ENCODE assay signal across 15 cellular contexts in genomic region chr1:235307158-235308124, GRCh38. TPM values are rescaled to one million over a fixed set of nuclear protein-coding genes. Genes with fewer than 3 reads are reported as not detected.
A peak's percentile ranks its signal among the peaks of the same experiment; 100 is the strongest.
DNase-seq lines count a peak whose midpoint lies in the region; ATAC-seq and TF ChIP-seq lines count a peak whose summit lies in the region.
"Had no signal": no experiment of that assay in that cellular context is flagged by ENCODE, and none has a peak within 500 bp of the region (broad histone marks: within the 10 kb centered on the region; RNA-seq: fewer than 3 reads in every experiment).

No MANE protein-coding gene starts in this region.

- no peaks in the 10 kb centered on the region for H3K36me3 Mint-ChIP-seq in natural killer cell
- no peaks in the 10 kb centered on the region for H3K36me3 Mint-ChIP-seq in natural killer cell treated with Interleukin-12 subunit alpha and Interleukin-12 subunit beta and Interleukin-15 and Interleukin-18, amount 100 ng/mL, for 72 hours
- no peaks in the 10 kb centered on the region for H3K36me3 Mint-ChIP-seq in T-helper 17 cell (ENCODE audit: low read depth)
- H3K36me3 Mint-ChIP-seq in stimulated activated naive B cell treated with anti-CD40 and anti-IgM and Interleukin-4, amounts not matched to agents 10 μg/mL and 1 μg/mL and 100 μg/mL, for 72 hours, result peaks cover 6 to 19% of the 10 kb centered on the region in 2 donors

- DNase-seq in natural killer cell (no peak), T-helper 17 cell (no peak), left lobe of liver (ENCODE audit: low spot score) (no peak), HT-29 (ENCODE audit: low spot score) (no peak)
- DNase-seq in natural killer cell treated with Interleukin-12 subunit alpha and Interleukin-12 subunit beta and Interleukin-15 and Interleukin-18, amount 100 ng/mL, for 72 hours (ENCODE audit: low spot score), result no peak
- no peak for DNase-seq in stimulated activated naive B cell treated with anti-CD40 and anti-IgM and Interleukin-4, amounts not matched to agents 10 μg/mL and 1 μg/mL and 100 μg/mL, for 72 hours
- DNase-seq in stimulated activated CD4-positive, alpha-beta T cell treated with anti-CD3 and anti-CD28 coated beads, Interleukin-2, amount 100 ng/mL, for 24 hours, result no peak
- DNase-seq in central memory CD4-positive, alpha-beta T cell, result no peak
- DNase-seq: activated naive CD4-positive, alpha-beta T cell treated with Interleukin-2 at 50 U/mL for 16 hours; NCI-H1092; NCI-H446; PC-3; right cardiac atrium; T-helper 1 cell had no signal

- no peaks in the 10 kb centered on the region for H3K9me3 Mint-ChIP-seq in natural killer cell
- no peaks in the 10 kb centered on the region for H3K9me3 Mint-ChIP-seq in natural killer cell treated with Interleukin-12 subunit alpha and Interleukin-12 subunit beta and Interleukin-15 and Interleukin-18, amount 100 ng/mL, for 72 hours
- H3K9me3 Mint-ChIP-seq in stimulated activated naive B cell treated with anti-CD40 and anti-IgM and Interleukin-4, amounts not matched to agents 10 μg/mL and 1 μg/mL and 100 μg/mL, for 72 hours, result no peaks in the 10 kb centered on the region
- H3K9me3 Mint-ChIP-seq: CD14-positive monocyte had no signal

- H3K4me3 Mint-ChIP-seq in natural killer cell, result peak overlapping the region; percentile 1
- no peak overlapping the region for H3K4me3 Mint-ChIP-seq in natural killer cell treated with Interleukin-12 subunit alpha and Interleukin-12 subunit beta and Interleukin-15 and Interleukin-18, amount 100 ng/mL, for 72 hours
- peak overlapping the region; percentile 15 for H3K4me3 Mint-ChIP-seq in T-helper 17 cell
- H3K4me3 Mint-ChIP-seq in stimulated activated naive B cell treated with anti-CD40 and anti-IgM and Interleukin-4, amounts not matched to agents 10 μg/mL and 1 μg/mL and 100 μg/mL, for 72 hours, result no peak overlapping the region
- H3K4me3 Mint-ChIP-seq: CD14-positive monocyte had no signal

- intact Hi-C loops in natural killer cell (cut with micrococcal nuclease), result no loop called here

- ATAC-seq in natural killer cell, result no peak
- no peak for ATAC-seq in natural killer cell treated with Interleukin-12 subunit alpha and Interleukin-12 subunit beta and Interleukin-15 and Interleukin-18, amount 100 ng/mL, for 72 hours
- ATAC-seq in T-helper 17 cell, result no peak
- ATAC-seq in left lobe of liver, result peak; percentile 69
- no peak for ATAC-seq in stimulated activated naive B cell treated with anti-CD40 and anti-IgM and Interleukin-4, amounts not matched to agents 10 μg/mL and 1 μg/mL and 100 μg/mL, for 72 hours (replicated peaks)
- ATAC-seq: PC-3 had no signal

- no peak for TF ChIP-seq CTCF in natural killer cell (IDR thresholded peaks at IDR 0.05)

- H3K9me3 ChIP-seq in T-helper 17 cell (ENCODE audit: control insufficient read depth, low read length, poor library complexity, severe bottlenecking), result no peaks in the 10 kb centered on the region

- H3K27ac Mint-ChIP-seq in natural killer cell, result peak overlapping the region; percentile 46 to 59
- peak overlapping the region in 1 of 2 donors; percentile 78 for H3K27ac Mint-ChIP-seq in natural killer cell treated with Interleukin-12 subunit alpha and Interleukin-12 subunit beta and Interleukin-15 and Interleukin-18, amount 100 ng/mL, for 72 hours
- peak overlapping the region; percentile 79 for H3K27ac Mint-ChIP-seq in T-helper 17 cell
- H3K27ac Mint-ChIP-seq in stimulated activated naive B cell treated with anti-CD40 and anti-IgM and Interleukin-4, amounts not matched to agents 10 μg/mL and 1 μg/mL and 100 μg/mL, for 72 hours, result peak overlapping the region; percentile 59

- H3K27me3 Mint-ChIP-seq in natural killer cell (ENCODE audit: low read depth in 2 of 2) (no peaks in the 10 kb centered on the region), T-helper 17 cell (no peaks in the 10 kb centered on the region)
- H3K27me3 Mint-ChIP-seq in natural killer cell treated with Interleukin-12 subunit alpha and Interleukin-12 subunit beta and Interleukin-15 and Interleukin-18, amount 100 ng/mL, for 72 hours, result no peaks in the 10 kb centered on the region
- no peaks in the 10 kb centered on the region for H3K27me3 Mint-ChIP-seq in stimulated activated naive B cell treated with anti-CD40 and anti-IgM and Interleukin-4, amounts not matched to agents 10 μg/mL and 1 μg/mL and 100 μg/mL, for 72 hours

- peaks cover 58 to 64% of the 10 kb centered on the region in 2 donors for H3K4me1 Mint-ChIP-seq in natural killer cell
- H3K4me1 Mint-ChIP-seq in natural killer cell treated with Interleukin-12 subunit alpha and Interleukin-12 subunit beta and Interleukin-15 and Interleukin-18, amount 100 ng/mL, for 72 hours (ENCODE audit: low read depth in 2 of 2), result peaks cover 36 to 39% of the 10 kb centered on the region in 2 donors
- H3K4me1 Mint-ChIP-seq in T-helper 17 cell, result peaks cover 51% of the 10 kb centered on the region
- H3K4me1 Mint-ChIP-seq in stimulated activated naive B cell treated with anti-CD40 and anti-IgM and Interleukin-4, amounts not matched to agents 10 μg/mL and 1 μg/mL and 100 μg/mL, for 72 hours, result peaks cover 25 to 60% of the 10 kb centered on the region in 2 donors

RNA-seq across cellular contexts. Expression of gene ARID4B, which starts 20.5 kb away (rescaled TPM):
- total RNA-seq in natural killer cell (100 to 1,000 TPM; 161 to 189 (median 178) TPM), T-helper 17 cell (100 to 1,000 TPM; 163 to 182 TPM), left lobe of liver (10.9 TPM)
- total RNA-seq in natural killer cell treated with Interleukin-12 subunit alpha and Interleukin-12 subunit beta and Interleukin-15 and Interleukin-18, amount 100 ng/mL, for 72 hours, result 10 to 100 TPM; 74.2 to 79.2 TPM
- 30.0 and 34.5 TPM in 2 replicates for total RNA-seq in HT-29 (2014; rRNA removed; shearing (Covaris generic))

RNA-seq across cellular contexts. Expression of gene GGPS1, which starts 20.9 kb away (rescaled TPM):
- 10 to 100 TPM; 18.7 to 26.0 (median 23.9) TPM for total RNA-seq in natural killer cell
- total RNA-seq in natural killer cell treated with Interleukin-12 subunit alpha and Interleukin-12 subunit beta and Interleukin-15 and Interleukin-18, amount 100 ng/mL, for 72 hours, result 10 to 100 TPM; 19.0 to 23.7 TPM
- 10 to 100 TPM; 28.0 to 28.2 TPM for total RNA-seq in T-helper 17 cell
- total RNA-seq in left lobe of liver, result 8.6 TPM
- total RNA-seq in HT-29 (2014; rRNA removed; shearing (Covaris generic)), result 10.0 and 13.6 TPM in 2 replicates

RNA-seq across cellular contexts. Expression of gene TBCE, which starts 59.8 kb away (rescaled TPM):
- total RNA-seq in natural killer cell (10 to 100 TPM; 24.1 to 25.2 (median 25.0) TPM), T-helper 17 cell (10 to 100 TPM; 14.6 to 18.3 TPM), left lobe of liver (13.6 TPM)
- 10 to 100 TPM; 34.0 to 40.9 TPM for total RNA-seq in natural killer cell treated with Interleukin-12 subunit alpha and Interleukin-12 subunit beta and Interleukin-15 and Interleukin-18, amount 100 ng/mL, for 72 hours
- 12.8 and 13.9 TPM in 2 replicates for total RNA-seq in HT-29 (2014; rRNA removed; shearing (Covaris generic))

Comparison
In these comparisons a context has a peak if more than half of its experiments do, and no peak if none do; other contexts are left out.
1. H3K4me3 Mint-ChIP-seq: peak in natural killer cell (single experiment) and T-helper 17 cell (single experiment); none in natural killer cell treated with Interleukin-12 subunit alpha and Interleukin-12 subunit beta and Interleukin-15 and Interleukin-18, amount 100 ng/mL, for 72 hours (single experiment) and stimulated activated naive B cell treated with anti-CD40 and anti-IgM and Interleukin-4, amounts not matched to agents 10 μg/mL and 1 μg/mL and 100 μg/mL, for 72 hours (0 of 2).